In genomic region chr7:107486041-107486440, GRCh38 we compare ENCODE assay signal across 18 cellular contexts. TPM values are rescaled to one million over a fixed set of nuclear protein-coding genes. Genes with fewer than 3 reads are reported as not detected.
"Had no signal": no experiment of that assay in that cellular context is flagged by ENCODE, and none has a peak within 500 bp of the region (broad histone marks: within the 10 kb centered on the region; RNA-seq: fewer than 3 reads in every experiment).

No MANE protein-coding gene starts in this region.

- H3K4me1 ChIP-seq: neural progenitor cell, parathyroid adenoma had no signal

- H3K4me3 ChIP-seq: hepatocyte, neural progenitor cell, SJSA1, tibial artery had no signal

- H3K4me3 Mint-ChIP-seq: activated CD4-positive, alpha-beta memory T cell treated with anti-CD3 and anti-CD28 coated beads, Interleukin-2, amount 10 ng/mL, durations not matched to agents 7 days and 5 days; activated naive CD4-positive, alpha-beta T cell treated with anti-CD3 and anti-CD28 coated beads for 36 hours; brain; dendritic cell treated with granulocyte-macrophage colony-stimulating factor and Interleukin-4, amounts not matched to agents 40 ng/mL and 50 ng/mL, for 4 days; neural progenitor cell had no signal

- H3K27me3 ChIP-seq: hepatocyte, neural progenitor cell, SJSA1, tibial artery had no signal

- H3K27ac Mint-ChIP-seq: activated CD4-positive, alpha-beta memory T cell treated with anti-CD3 and anti-CD28 coated beads, Interleukin-2, amount 10 ng/mL, durations not matched to agents 7 days and 5 days; activated naive CD4-positive, alpha-beta T cell treated with anti-CD3 and anti-CD28 coated beads for 36 hours; brain; dendritic cell treated with granulocyte-macrophage colony-stimulating factor and Interleukin-4, amounts not matched to agents 40 ng/mL and 50 ng/mL, for 4 days; neural progenitor cell had no signal

- H3K36me3 ChIP-seq: neural progenitor cell, SJSA1, tibial artery had no signal

- H3K36me3 Mint-ChIP-seq: brain, neural progenitor cell had no signal

- H3K9me3 Mint-ChIP-seq: activated CD4-positive, alpha-beta memory T cell treated with anti-CD3 and anti-CD28 coated beads, Interleukin-2, amount 10 ng/mL, durations not matched to agents 7 days and 5 days; activated naive CD4-positive, alpha-beta T cell treated with anti-CD3 and anti-CD28 coated beads for 36 hours; brain; dendritic cell treated with granulocyte-macrophage colony-stimulating factor and Interleukin-4, amounts not matched to agents 40 ng/mL and 50 ng/mL, for 4 days; neural progenitor cell had no signal

- H3K4me1 Mint-ChIP-seq: brain, neural progenitor cell had no signal

- H3K9me3 ChIP-seq: SJSA1, tibial artery had no signal

- DNase-seq: activated CD4-positive, alpha-beta memory T cell treated with anti-CD3 and anti-CD28 coated beads, Interleukin-2, amount 10 ng/mL, durations not matched to agents 7 days and 5 days; activated CD4-positive, alpha-beta T cell treated with anti-CD3 and anti-CD28 coated beads for 1 hour; activated naive CD4-positive, alpha-beta T cell treated with anti-CD3 and anti-CD28 coated beads for 36 hours; amniotic stem cell; kidney glomerular epithelial cell; stimulated activated CD4-positive, alpha-beta T cell treated with anti-CD3 and anti-CD28 coated beads, Interleukin-15, amount 100 ng/mL, for 24 hours; stimulated activated CD4-positive, alpha-beta T cell treated with anti-CD3 and anti-CD28 coated beads, Interleukin-4, amount 100 ng/mL, for 24 hours; T-helper 9 cell; tibial artery had no signal

- H3K9ac ChIP-seq: neural progenitor cell, parathyroid adenoma had no signal

- H3K4me2 ChIP-seq: hepatocyte, neural progenitor cell had no signal

- H3K27me3 Mint-ChIP-seq: activated CD4-positive, alpha-beta memory T cell treated with anti-CD3 and anti-CD28 coated beads, Interleukin-2, amount 10 ng/mL, durations not matched to agents 7 days and 5 days; brain; dendritic cell treated with granulocyte-macrophage colony-stimulating factor and Interleukin-4, amounts not matched to agents 40 ng/mL and 50 ng/mL, for 4 days had no signal

- H3K27ac ChIP-seq: hepatocyte, neural progenitor cell, parathyroid adenoma, SJSA1, tibial artery had no signal

- H3K79me2 ChIP-seq: hepatocyte, parathyroid adenoma had no signal

- H2AFZ ChIP-seq: hepatocyte, neural progenitor cell, parathyroid adenoma had no signal

RNA-seq across cellular contexts. Expression of gene GPR22, which starts 16.2 kb away (rescaled TPM):
- total RNA-seq: activated CD4-positive, alpha-beta memory T cell treated with anti-CD3 and anti-CD28 coated beads, Interleukin-2, amount 10 ng/mL, durations not matched to agents 7 days and 5 days; activated naive CD4-positive, alpha-beta T cell treated with anti-CD3 and anti-CD28 coated beads for 36 hours; epithelial cell of proximal tubule; lower leg skin; mesenteric fat pad; SJSA1 had no signal
